Comparison of ENCODE assay signal across 19 cellular contexts in the genomic region with DNA sequence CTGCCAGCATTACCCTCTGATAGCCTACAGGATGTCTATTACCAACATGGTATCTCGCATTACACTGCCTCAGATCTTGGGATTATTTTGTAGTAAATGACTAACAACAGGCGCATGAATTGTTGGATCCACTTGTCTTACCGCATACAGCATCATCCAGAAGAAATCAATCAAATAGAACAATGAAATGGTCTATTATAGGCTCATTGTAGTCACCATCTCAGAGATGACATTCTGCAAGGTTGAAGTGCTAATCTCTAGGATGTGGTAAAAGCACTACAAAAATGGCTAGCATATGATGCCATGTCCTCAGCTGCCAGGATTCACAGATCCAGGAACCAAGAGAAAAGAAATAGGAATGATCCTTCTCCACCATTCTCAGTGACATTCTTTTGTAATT. TPM values are rescaled to one million over a fixed set of nuclear protein-coding genes. Genes with fewer than 3 reads are reported as not detected.
A peak's percentile ranks its signal among the peaks of the same experiment; 100 is the strongest.
DNase-seq lines count a peak whose midpoint lies in the region; ATAC-seq, FAIRE-seq and TF ChIP-seq lines count a peak whose summit lies in the region.
"Had no signal": no experiment of that assay in that cellular context is flagged by ENCODE, and none has a peak within 500 bp of the region (broad histone marks: within the 10 kb centered on the region; RNA-seq: fewer than 3 reads in every experiment).

No MANE protein-coding gene starts in this region.

- no peaks in the 10 kb centered on the region for H3K79me1 ChIP-seq in neuronal stem cell (ENCODE audit: low read depth, low read length)

- H2BK120ac ChIP-seq in neuronal stem cell (ENCODE audit: low read depth, low read length) = no peak overlapping the region

- in situ Hi-C loops in GM12878 (cut with MboI) = no loop called here

- intact Hi-C loops in CD8-positive, alpha-beta T cell (cut with DNase I, micrococcal nuclease) = no loop called here
- intact Hi-C loops in GM12878 (cut with micrococcal nuclease; ENCODE audit: unreplicated experiment) = loop anchor here (1.0 to 5.0 kb wide), 3 partner anchors 52 to 93 kb away; a partner anchor contains a TSS

- TF ChIP-seq EP300 in GM12878 (IDR thresholded peaks at IDR 0.05; ENCODE audit: borderline replicate concordance in 1 of 2, control insufficient read depth in 1 of 2, low read depth in 2 of 2, low read length in 2 of 2) = no peak

- H3K36me3 Mint-ChIP-seq in CD8-positive, alpha-beta T cell = peaks cover 43% of the 10 kb centered on the region

- H2BK15ac ChIP-seq in neuronal stem cell (ENCODE audit: low read length) = no peak overlapping the region

- no peaks in the 10 kb centered on the region for H3K27me3 ChIP-seq in CD8-positive, alpha-beta T cell (ENCODE audit: insufficient read depth, low read length)
- H3K27me3 ChIP-seq in GM12878 (replicated peaks in 1 of 2; ENCODE audit: control insufficient read depth in 2 of 2, insufficient read depth in 2 of 2, low read length in 1 of 2) (no peaks in the 10 kb centered on the region), smooth muscle cell (ENCODE audit: low read depth) (no peaks in the 10 kb centered on the region), neuronal stem cell (ENCODE audit: control insufficient read depth in 3 of 3, insufficient read depth in 3 of 3, low read depth in 1 of 3, low read length in 3 of 3) (no peaks in the 10 kb centered on the region)
- H3K27me3 ChIP-seq: ascending aorta, colonic mucosa, gastroesophageal sphincter, stomach had no signal

- H3K4me1 Mint-ChIP-seq in CD8-positive, alpha-beta T cell (ENCODE audit: low read depth) = no peaks in the 10 kb centered on the region

- no peaks in the 10 kb centered on the region for H4K20me1 ChIP-seq in GM12878 (ENCODE audit: control insufficient read depth, insufficient read depth)
- H4K20me1 ChIP-seq in smooth muscle cell (ENCODE audit: low read depth) = no peaks in the 10 kb centered on the region

- H3K9me3 Mint-ChIP-seq in CD8-positive, alpha-beta T cell = no peaks in the 10 kb centered on the region

- RAD21 ChIA-PET in GM12878 (lab: Charles Lee; ENCODE audit: unreplicated experiment) = interaction anchor here (0.9 to 2.2 kb wide), 6 partner anchors 10 to 78 kb away, joined by 3 to 5 read pairs (median 4); no protein-coding TSS in a partner anchor

- H3K79me2 ChIP-seq in GM12878 (ENCODE audit: control insufficient read depth, insufficient read depth, low read length) = peaks cover 15% of the 10 kb centered on the region
- no peaks in the 10 kb centered on the region for H3K79me2 ChIP-seq in smooth muscle cell (ENCODE audit: low read depth)

- H3K14ac ChIP-seq in neuronal stem cell (ENCODE audit: low read length) = no peak overlapping the region

- H2BK5ac ChIP-seq in neuronal stem cell (ENCODE audit: low read length) = no peak overlapping the region

- H4K91ac ChIP-seq in neuronal stem cell (ENCODE audit: low read depth, low read length, poor library complexity) = no peak overlapping the region

- H3F3A ChIP-seq in smooth muscle cell (ENCODE audit: low read depth) = no peaks in the 10 kb centered on the region

- H3K23ac ChIP-seq in neuronal stem cell (ENCODE audit: low read depth, low read length, poor library complexity) = no peak overlapping the region

- no peak for TF ChIP-seq POLR2A in GM12878 (IDR thresholded peaks at IDR 0.05; ENCODE audit: low read depth, low read length)

- H3K9ac ChIP-seq in GM12878 (ENCODE audit: control insufficient read depth, insufficient read depth, low read length) (peak overlapping the region; percentile 65), smooth muscle cell (ENCODE audit: low read depth) (no peak overlapping the region), neuronal stem cell (ENCODE audit: low read depth, low read length, poor library complexity) (no peak overlapping the region)

- no peak overlapping the region for H2BK12ac ChIP-seq in neuronal stem cell (ENCODE audit: low read length)

- peak overlapping the region; percentile 7 for H3K27ac Mint-ChIP-seq in CD8-positive, alpha-beta T cell

- no peak for TF ChIP-seq RAD21 in GM12878 (IDR thresholded peaks at IDR 0.05; ENCODE audit: insufficient read depth, low read depth, low read length)

- H4K8ac ChIP-seq in neuronal stem cell (ENCODE audit: low read depth, low read length) = no peak overlapping the region

- FAIRE-seq in GM12878 (lab: Jason Lieb, UNC) = no peak

- no peak for TF ChIP-seq CTCF in CD8-positive, alpha-beta T cell (IDR thresholded peaks at IDR 0.05)
- TF ChIP-seq CTCF in GM12878 (IDR thresholded peaks at IDR 0.05 in 2 of 3, conservative IDR thresholded peaks at IDR 0.05 in 1 of 3; ENCODE audit: control insufficient read depth in 2 of 3, extremely low read depth in 1 of 3, insufficient read depth in 1 of 3, low read depth in 3 of 3, low read length in 3 of 3) (no peak), smooth muscle cell (IDR thresholded peaks at IDR 0.05; ENCODE audit: borderline replicate concordance, insufficient read depth, poor library complexity, severe bottlenecking) (no peak)

- WGBS in GM12878 (ENCODE audit: insufficient coverage, insufficient replicate concordance, low lambda C conversion rate, missing lambda C conversion rate) = 97% methylated on average over 3 of the region's 3 CpGs
- 100% methylated on average over 3 of the region's 3 CpGs for WGBS in smooth muscle cell (ENCODE audit: low lambda C conversion rate)
- WGBS in neuronal stem cell (ENCODE audit: extremely low coverage in 2 of 2, insufficient read length in 2 of 2, insufficient replicate concordance in 1 of 2), 2 donors = no CpG with 5 or more reads among the region's 3 CpGs

- H3K18ac ChIP-seq in neuronal stem cell (ENCODE audit: low read length) = no peak overlapping the region

- H3K4me1 ChIP-seq in CD8-positive, alpha-beta T cell (ENCODE audit: insufficient read depth, low read length) = no peaks in the 10 kb centered on the region
- H3K4me1 ChIP-seq in GM12878 (ENCODE audit: control insufficient read depth, insufficient read depth, low read length) (peaks cover 21% of the 10 kb centered on the region), smooth muscle cell (ENCODE audit: low read depth) (no peaks in the 10 kb centered on the region), neuronal stem cell (ENCODE audit: control insufficient read depth in 2 of 2, insufficient read depth in 1 of 2, low read depth in 1 of 2, low read length in 2 of 2) (no peaks in the 10 kb centered on the region)
- H3K4me1 ChIP-seq: ascending aorta, colonic mucosa, gastroesophageal sphincter, stomach had no signal

- no peaks in the 10 kb centered on the region for H3K9me3 ChIP-seq in CD8-positive, alpha-beta T cell (ENCODE audit: low read length)
- H3K9me3 ChIP-seq in GM12878 (replicated peaks; ENCODE audit: control insufficient read depth, insufficient read depth, low read length) (no peaks in the 10 kb centered on the region), smooth muscle cell (replicated peaks; ENCODE audit: low read depth) (no peaks in the 10 kb centered on the region), neuronal stem cell (replicated peaks in 1 of 2; ENCODE audit: control insufficient read depth in 2 of 2, insufficient read depth in 1 of 2, low read depth in 1 of 2, low read length in 2 of 2) (no peaks in the 10 kb centered on the region)
- H3K9me3 ChIP-seq: ascending aorta, colonic mucosa, gastroesophageal sphincter, stomach had no signal

- H3K4ac ChIP-seq in neuronal stem cell (ENCODE audit: low read length) = no peak overlapping the region

- H3K4me3 Mint-ChIP-seq in CD8-positive, alpha-beta T cell = no peak overlapping the region

- CTCF ChIA-PET in CD8-positive, alpha-beta T cell (lab: Charles Lee) = no interaction called here
- CTCF ChIA-PET in GM12878 (lab: Yijun Ruan, JAX) = interaction anchor here (0.7 to 1.5 kb wide), 2 partner anchors 72 to 93 kb away, joined by 3 read pairs; no protein-coding TSS in a partner anchor

- peak overlapping the region; percentile 95 for H3K4me2 ChIP-seq in GM12878 (ENCODE audit: control insufficient read depth, insufficient read depth)
- H3K4me2 ChIP-seq in smooth muscle cell = no peak overlapping the region
- no peak overlapping the region for H3K4me2 ChIP-seq in neuronal stem cell (ENCODE audit: insufficient read depth, low read length, poor library complexity, severe bottlenecking)

- no peak overlapping the region for H2AK5ac ChIP-seq in neuronal stem cell (ENCODE audit: low read depth, low read length)

- BruUV-seq in GM12878 (replicated peaks; lab: Mats Ljungman, UMichigan) = no TSS peak

- H3K36me3 ChIP-seq in CD8-positive, alpha-beta T cell (ENCODE audit: insufficient read depth, low read length) = no peaks in the 10 kb centered on the region
- H3K36me3 ChIP-seq in GM12878 (ENCODE audit: control insufficient read depth in 2 of 2, insufficient read depth in 2 of 2, low read length in 1 of 2) (peaks cover 0 to 4% of the 10 kb centered on the region in 2 experiments; a peak in 1 of 4 replicates), smooth muscle cell (ENCODE audit: low read depth) (no peaks in the 10 kb centered on the region), neuronal stem cell (replicated peaks in 1 of 2; ENCODE audit: control insufficient read depth in 2 of 2, insufficient read depth in 2 of 2, low read length in 2 of 2) (no peaks in the 10 kb centered on the region)
- H3K36me3 ChIP-seq: colonic mucosa had no signal

- H3K4me3 ChIP-seq in CD8-positive, alpha-beta T cell (ENCODE audit: low read depth, low read length) = no peak overlapping the region
- H3K4me3 ChIP-seq in GM12878 (peak overlapping the region; percentile 42; the same call in 1 of the 2 replicates), smooth muscle cell (no peak overlapping the region), neuronal stem cell (ENCODE audit: low read length in 2 of 2) (no peak overlapping the region)
- H3K4me3 ChIP-seq: ascending aorta, colonic mucosa, gastroesophageal sphincter, stomach had no signal

- DNase-seq in CD8-positive, alpha-beta T cell = no peak
- DNase-seq in GM12878 (ENCODE audit: low read depth, low spot score) (no peak), smooth muscle cell (lab: John Stamatoyannopoulos, UW; ENCODE audit: unreplicated experiment) (no peak), NCI-H1436 (lab: John Stamatoyannopoulos, UW) (no peak), neuronal stem cell (ENCODE audit: low spot score) (no peak), cerebellar nuclear complex (lab: John Stamatoyannopoulos, UW) (no peak)
- DNase-seq: activated CD4-positive, CD25-positive, alpha-beta regulatory T cell treated with anti-CD3 and anti-CD28 coated beads, Interleukin-2, amount 50 U/mL, for 72 hours; activated CD8-positive, alpha-beta memory T cell treated with anti-CD3 and anti-CD28 coated beads, Interleukin-2, amount 50 U/mL, for 48 hours; activated naive CD4-positive, alpha-beta T cell treated with Interleukin-2 at 50 U/mL for 16 hours; colonic mucosa; COR-L47; NCI-H1930; posterior cingulate gyrus; stomach had no signal

- POLR2A ChIA-PET in CD8-positive, alpha-beta T cell (lab: Charles Lee) = no interaction called here
- POLR2A ChIA-PET in GM12878 (lab: Charles Lee) = interaction anchor here (1.0 to 1.1 kb wide), 2 partner anchors 11 to 52 kb away, joined by 4 read pairs; a partner anchor contains a TSS

- no peak for ATAC-seq in CD8-positive, alpha-beta T cell
- ATAC-seq in GM19438 (IDR thresholded peaks at IDR 0.05; ENCODE audit: low read depth, unreplicated experiment) = peak; percentile 6
- peak; percentile 5 for ATAC-seq in HG03095 (IDR thresholded peaks at IDR 0.05; ENCODE audit: unreplicated experiment)
- peak; percentile 39 for ATAC-seq in GM12878
- ATAC-seq: gastroesophageal sphincter had no signal

- H2AFZ ChIP-seq in GM12878 (ENCODE audit: control insufficient read depth, low read depth, low read length) (peak overlapping the region; percentile 90), smooth muscle cell (ENCODE audit: low read depth) (no peak overlapping the region), neuronal stem cell (ENCODE audit: low read length) (no peak overlapping the region)

- SMC1A ChIA-PET in GM12878 (lab: Charles Lee; ENCODE audit: uncharacterized antibody, unreplicated experiment) = interaction anchor here (1.1 to 2.0 kb wide), 9 partner anchors 10 to 154 kb away, joined by 3 to 8 read pairs (median 5); a partner anchor contains a TSS

- H3K27ac ChIP-seq in CD8-positive, alpha-beta T cell (ENCODE audit: low read depth, low read length) = no peak overlapping the region
- H3K27ac ChIP-seq in GM12878 (ENCODE audit: control insufficient read depth, insufficient read depth) (peak overlapping the region; percentile 93), smooth muscle cell (ENCODE audit: low read depth) (no peak overlapping the region), neuronal stem cell (replicated peaks; ENCODE audit: low read length) (no peak overlapping the region)
- H3K27ac ChIP-seq: ascending aorta, colonic mucosa, epithelial cell of prostate, gastroesophageal sphincter, stomach had no signal

- no peaks in the 10 kb centered on the region for H3K27me3 Mint-ChIP-seq in CD8-positive, alpha-beta T cell (ENCODE audit: low read depth)

RNA-seq across cellular contexts. Expression of a gene that starts 52.0 kb away (rescaled TPM):
- 10 to 100 TPM; 19.8 to 21.6 TPM for total RNA-seq in CD8-positive, alpha-beta T cell
- total RNA-seq in GM12878 (2013; cell fraction: nucleolus; rRNA removed) = 39.9 and 40.2 TPM in 2 replicates
- total RNA-seq in GM12878 (2014; rRNA removed) = 40.3 and 42.8 TPM in 2 replicates
- 45.3 and 45.7 TPM in 2 replicates for total RNA-seq in GM12878 (2014; rRNA removed; fragmentation: Illumina TruSeq; extraction: Trizol)
- 18.8 and 22.3 TPM in 2 replicates for total RNA-seq in GM12878 (2021)
- polyA plus RNA-seq in GM12878 (2011; ENCODE audit: low read depth) = 35.0 TPM
- 57.5 and 83.6 TPM in 2 replicates for polyA plus RNA-seq in GM12878 (2011; rRNA removed)
- 35.0 and 39.1 TPM in 2 replicates for polyA plus RNA-seq in GM12878 (2011; cell fraction: cytosol; rRNA removed)
- 17.1 and 26.3 TPM in 2 replicates for polyA plus RNA-seq in GM12878 (2011; cell fraction: nucleus; rRNA removed)
- 24.7 and 32.4 TPM in 2 replicates for polyA plus RNA-seq in GM12878 (2012)
- polyA plus RNA-seq in GM12878 (2014; fragmentation: Illumina TruSeq; extraction: Trizol) = 71.3 and 83.4 TPM in 2 replicates
- 100 to 1,000 TPM in 1 of 2 experiments, 10 to 100 TPM in 1; 87.0 to 106 TPM for polyA plus RNA-seq in GM12878 (2014; fragmentation: Nextera tagmentation; extraction: Ambion mirVana)
- polyA plus RNA-seq in GM12878 (2014; rRNA removed) = 35.8 and 44.3 TPM in 2 replicates
- 10 to 100 TPM; 71.1 to 82.6 TPM for polyA plus RNA-seq in GM12878 (2016; fragmentation: Nextera tagmentation; extraction: Ambion mirVana)
- polyA minus RNA-seq in GM12878 (2011; rRNA and poly(A)+ RNA removed) = 29.3 and 29.9 TPM in 2 replicates
- polyA minus RNA-seq in GM12878 (2011; cell fraction: cytosol; rRNA and poly(A)+ RNA removed) = 12.2 and 13.8 TPM in 2 replicates
- polyA minus RNA-seq in GM12878 (2011; cell fraction: nucleus; rRNA and poly(A)+ RNA removed) = 16.2 and 19.9 TPM in 2 replicates
- 53.2 and 58.5 TPM in 2 replicates for total RNA-seq in smooth muscle cell
- 70.1 and 71.7 TPM in 2 replicates for polyA plus RNA-seq in smooth muscle cell
- 33.3 TPM for polyA plus RNA-seq in neuronal stem cell (2013, experiment 1 of 2)
- 32.5 TPM for polyA plus RNA-seq in neuronal stem cell (2013, experiment 2 of 2)
